ENCODE assay signal across 8 cellular contexts in the genomic region with DNA sequence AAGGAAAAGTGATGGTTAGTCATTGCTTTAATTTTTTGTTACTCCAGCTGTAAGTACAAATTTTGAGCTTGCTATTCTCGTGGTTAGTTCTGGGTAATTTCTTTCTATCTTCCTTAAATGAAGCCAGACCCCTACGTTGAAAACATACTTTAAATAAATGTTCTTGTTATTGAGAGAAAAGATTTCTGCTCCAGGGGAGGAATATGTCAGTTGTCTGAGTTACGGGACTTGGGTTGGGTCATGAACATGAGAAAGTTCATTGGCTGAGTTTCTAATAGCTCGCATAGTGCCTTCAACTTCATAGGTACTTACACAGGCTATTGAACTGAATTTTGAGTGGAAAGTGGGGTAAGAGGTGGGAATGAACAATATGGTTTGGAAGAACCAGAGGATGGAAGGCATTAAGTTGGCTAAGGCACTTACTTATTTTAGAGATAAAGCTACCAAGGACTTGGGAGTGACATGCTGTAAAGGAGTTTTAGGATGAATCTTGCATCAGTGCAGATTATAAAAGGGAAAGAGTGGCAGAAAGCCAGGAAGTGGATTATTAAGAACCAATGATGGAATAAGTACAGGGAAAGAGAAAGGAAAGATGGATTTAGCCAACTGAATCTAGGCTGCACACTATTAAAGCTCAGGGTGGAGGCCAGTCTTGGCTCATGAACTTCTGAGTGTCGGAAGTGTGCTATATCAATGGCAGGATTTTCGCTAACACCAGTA. TPM values are rescaled to one million over a fixed set of nuclear protein-coding genes. Genes with fewer than 3 reads are reported as not detected.
DNase-seq lines count a peak whose midpoint lies in the region; ATAC-seq and TF ChIP-seq lines count a peak whose summit lies in the region.

No MANE protein-coding gene starts in this region.

- TF ChIP-seq CTCF in VCaP (conservative IDR thresholded peaks at IDR 0.05) (no peak), fibroblast of the aortic adventitia (IDR thresholded peaks at IDR 0.05; ENCODE audit: insufficient read depth, low read length) (no peak)

- peaks cover 64% of the 10 kb centered on the region for H3K36me3 ChIP-seq in HAP-1 (replicated peaks)
- peaks cover 57% of the 10 kb centered on the region for H3K36me3 ChIP-seq in skeletal muscle satellite cell (ENCODE audit: insufficient read depth, low read length)

- peak overlapping the region; percentile 94 for H3K4me2 ChIP-seq in skeletal muscle satellite cell (ENCODE audit: low read length)

- DNase-seq in HAP-1 (ENCODE audit: low spot score in 2 of 2) (no peak), fibroblast of the aortic adventitia (ENCODE audit: low read depth) (peak; percentile 65), pons (ENCODE audit: low spot score) (no peak), anterior cingulate cortex (lab: John Stamatoyannopoulos, UW) (no peak)

- in situ Hi-C loops in HAP-1 (cut with MboI; ENCODE audit: low sequenced_read_pairs): no loop called here

- H3K27ac ChIP-seq in VCaP: peak overlapping the region; percentile 96

- H3K9ac ChIP-seq in skeletal muscle satellite cell (ENCODE audit: low read depth, low read length): peak overlapping the region; percentile 92

- H3K9me3 ChIP-seq in HAP-1 (no peaks in the 10 kb centered on the region), skeletal muscle satellite cell (replicated peaks; ENCODE audit: low read length) (no peaks in the 10 kb centered on the region)

- H3K27me3 ChIP-seq in HAP-1 (ENCODE audit: low read depth) (no peaks in the 10 kb centered on the region), skeletal muscle satellite cell (ENCODE audit: control insufficient read depth, insufficient read depth, low read length) (no peaks in the 10 kb centered on the region)

- H3K4me3 ChIP-seq in HAP-1: peak overlapping the region; percentile 75
- peak overlapping the region; percentile 90 for H3K4me3 ChIP-seq in fibroblast of the aortic adventitia (ENCODE audit: low read depth, low read length)
- H3K4me3 ChIP-seq in skeletal muscle satellite cell (ENCODE audit: low read length): peak overlapping the region; percentile 86

- H3K4me1 ChIP-seq in HAP-1 (peaks cover 18% of the 10 kb centered on the region), skeletal muscle satellite cell (ENCODE audit: control insufficient read depth, insufficient read depth, low read length) (peaks cover 10% of the 10 kb centered on the region)

- no peak for ATAC-seq in HG02798 (IDR thresholded peaks at IDR 0.05; ENCODE audit: poor library complexity, unreplicated experiment)
- no peak for ATAC-seq in GM21576 (IDR thresholded peaks at IDR 0.05; ENCODE audit: unreplicated experiment)

RNA-seq across cellular contexts. Expression of a gene that starts 1.4 kb away (rescaled TPM):
- total RNA-seq in fibroblast of the aortic adventitia (ENCODE audit: low replicate concordance): 514 and 1,413 TPM in 2 replicates
- 1,043 and 1,269 TPM in 2 replicates for total RNA-seq in skeletal muscle satellite cell (2012; rRNA removed)

RNA-seq across cellular contexts. Expression of a gene that starts 24.8 kb away (rescaled TPM):
- 19.3 and 39.5 TPM in 2 replicates for total RNA-seq in fibroblast of the aortic adventitia (ENCODE audit: low replicate concordance)
- total RNA-seq in skeletal muscle satellite cell (2012; rRNA removed): 13.7 and 14.9 TPM in 2 replicates

RNA-seq across cellular contexts. Expression of a gene that starts 59.5 kb away (rescaled TPM):
- total RNA-seq in fibroblast of the aortic adventitia (ENCODE audit: low replicate concordance): not detected in 2 replicates
- not detected in 2 replicates for total RNA-seq in skeletal muscle satellite cell (2012; rRNA removed)
